ENCODE assay signal across 25 cellular contexts in genomic region chr10:49353026-49353894, GRCh38. TPM values are rescaled to one million over a fixed set of nuclear protein-coding genes. Genes with fewer than 3 reads are reported as not detected.
DNase-seq lines count a peak whose midpoint lies in the region; ATAC-seq and TF ChIP-seq lines count a peak whose summit lies in the region.
"Had no signal": no experiment of that assay in that cellular context is flagged by ENCODE, and none has a peak within 500 bp of the region (broad histone marks: within the 10 kb centered on the region; RNA-seq: fewer than 3 reads in every experiment).

No MANE protein-coding gene starts in this region.

- no peaks in the 10 kb centered on the region for H3K36me3 ChIP-seq in lower lobe of right lung
- H3K36me3 ChIP-seq: BLaER1 treated with 17β-estradiol and CSF1 and Interleukin-3, amounts not matched to agents 10 nM and 100 nM; MG63 had no signal

- intact Hi-C loops in lower lobe of right lung (cut with DNase I) (no loop called here), posterior vena cava (cut with DNase I) (loop anchor here in 1 of 2 donors (10.0 kb wide), 1 partner anchor 88 kb away; no protein-coding TSS in a partner anchor)

- no peak for TF ChIP-seq CTCF in lower lobe of right lung (IDR thresholded peaks at IDR 0.05)

- H3K4me1 ChIP-seq in lower lobe of right lung = no peaks in the 10 kb centered on the region
- H3K4me1 ChIP-seq: A549; BLaER1 treated with 17β-estradiol and CSF1 and Interleukin-3, amounts not matched to agents 10 nM and 100 nM had no signal

- ATAC-seq in lower lobe of right lung = peak; percentile 27 to 54
- no peak for ATAC-seq in GM18511 (IDR thresholded peaks at IDR 0.05; ENCODE audit: unreplicated experiment)
- ATAC-seq: A549, GM12878, SK-N-SH treated with all-trans-retinoic acid at 6 μM for 48 hours had no signal

- no peak overlapping the region for H3K27ac ChIP-seq in lower lobe of right lung
- H3K27ac ChIP-seq: A549; BLaER1 treated with 17β-estradiol and CSF1 and Interleukin-3, amounts not matched to agents 10 nM and 100 nM had no signal

- no peak overlapping the region for H3K4me3 ChIP-seq in lower lobe of right lung
- H3K4me3 ChIP-seq: A549; BLaER1 treated with 17β-estradiol and CSF1 and Interleukin-3, amounts not matched to agents 10 nM and 100 nM; GM12878; MG63 had no signal

- no peaks in the 10 kb centered on the region for H3K27me3 ChIP-seq in lower lobe of right lung (ENCODE audit: low read depth)
- H3K27me3 ChIP-seq: BLaER1 treated with 17β-estradiol and CSF1 and Interleukin-3, amounts not matched to agents 10 nM and 100 nM; MG63 had no signal

- no peaks in the 10 kb centered on the region for H3K9me3 ChIP-seq in lower lobe of right lung

- DNase-seq in DMS53 treated with DMSO at 0.1 percent for 48 hours (lab: John Stamatoyannopoulos, UW; ENCODE audit: unreplicated experiment) (peak; percentile 4), brain pericyte (ENCODE audit: low read depth, low spot score) (peak; percentile 18), lower lobe of right lung (no peak), posterior vena cava (ENCODE audit: low spot score) (peak; percentile 62), NCI-H2227 treated with DMSO at 0.1 percent for 48 hours (lab: John Stamatoyannopoulos, UW) (no peak), NCI-H2107 (lab: John Stamatoyannopoulos, UW) (no peak)
- DNase-seq: AML-193; CD4-positive, alpha-beta T cell; EL; GDM1; H7; KBM-7; MG63; NCI-H1105 treated with DMSO at 0.1 percent for 48 hours; NCI-H146; NCI-H1930; NCI-H2171 treated with DMSO at 0.1 percent for 48 hours; NCI-H524 treated with DMSO at 0.1 percent for 48 hours; NCI-H774 had no signal

RNA-seq across cellular contexts. Expression of gene DRGX, which starts 42.6 kb away (rescaled TPM):
- total RNA-seq in lower lobe of right lung = not detected
- total RNA-seq in posterior vena cava = not detected
- total RNA-seq: CD4-positive, alpha-beta T cell; GM12878; H7; LHCN-M2 had no signal

RNA-seq across cellular contexts. Expression of gene C10orf71, which starts 54.3 kb away (rescaled TPM):
- total RNA-seq in lower lobe of right lung = not detected
- total RNA-seq in posterior vena cava = under 1 TPM; 0.10 to 0.23 TPM
- total RNA-seq: CD4-positive, alpha-beta T cell; GM12878; H7; LHCN-M2 had no signal

Comparison
In these comparisons a context has a peak if more than half of its experiments do, and no peak if none do; other contexts are left out.
1. DNase-seq: peak in DMS53 treated with DMSO at 0.1 percent for 48 hours (single experiment), brain pericyte (single experiment) and posterior vena cava (single experiment); none in lower lobe of right lung (single experiment), NCI-H2227 treated with DMSO at 0.1 percent for 48 hours (single experiment) and NCI-H2107 (single experiment).